In genomic region chr3:177602601-177603136, GRCh38 we compare ENCODE assay signal across 8 cellular contexts.
DNase-seq lines count a peak whose midpoint lies in the region; FAIRE-seq and TF ChIP-seq lines count a peak whose summit lies in the region.

No MANE protein-coding gene starts in this region.

- DNase-seq in NCI-H1105 treated with DMSO at 0.1 percent for 48 hours (lab: John Stamatoyannopoulos, UW) (peak; percentile 35), NCI-H1105 (lab: John Stamatoyannopoulos, UW) (no peak), NCI-H2029 (lab: John Stamatoyannopoulos, UW) (peak; percentile 48), cerebellar cortex (ENCODE audit: low spot score) (peak; percentile 31), small intestine (peak; percentile 26), EL (no peak), lower leg skin (ENCODE audit: low spot score in 2 of 2) (no peak)
- no peak for DNase-seq in activated CD4-positive, CD25-positive, alpha-beta regulatory T cell treated with anti-CD3 and anti-CD28 coated beads, Interleukin-2, amount 50 U/mL, for 72 hours

- no peak for FAIRE-seq in small intestine (lab: Jason Lieb, UNC)

- no peaks in the 10 kb centered on the region for H3K9me3 ChIP-seq in small intestine (ENCODE audit: control insufficient read depth, low read depth)

- no peaks in the 10 kb centered on the region for H3K36me3 ChIP-seq in small intestine (ENCODE audit: control insufficient read depth in 2 of 2, insufficient read depth in 2 of 2, low read length in 2 of 2)

- WGBS in small intestine, 3 donors, result 46 to 67% (median 56%) methylated on average over 2 of the region's 2 CpGs
- WGBS in lower leg skin, 2 donors, result 36 to 40% methylated on average over 2 of the region's 2 CpGs

- peaks cover 3 to 23% of the 10 kb centered on the region in 2 donors for H3K4me1 ChIP-seq in small intestine (ENCODE audit: control insufficient read depth in 2 of 2, insufficient read depth in 1 of 2, low read depth in 1 of 2, low read length in 1 of 2)

- peak overlapping the region; percentile 20 to 34 for H3K27ac ChIP-seq in small intestine (ENCODE audit: low read depth in 1 of 2, low read length in 1 of 2)

- no peaks in the 10 kb centered on the region for H3K27me3 ChIP-seq in small intestine (ENCODE audit: control insufficient read depth in 2 of 2, insufficient read depth in 2 of 2, low read length in 2 of 2)

- intact Hi-C loops in lower leg skin (cut with DNase I; ENCODE audit: low total_unique reads), result no loop called here

- no peak overlapping the region for H3K4me3 ChIP-seq in small intestine (ENCODE audit: low read depth in 1 of 2, low read length in 2 of 2)
- no peak overlapping the region for H3K4me3 ChIP-seq in lower leg skin (ENCODE audit: low read depth, poor library complexity, severe bottlenecking)

- TF ChIP-seq POLR2A in lower leg skin (IDR thresholded peaks at IDR 0.05), result no peak

- no peak for TF ChIP-seq CTCF in lower leg skin (IDR thresholded peaks at IDR 0.05)

Comparison
In these comparisons a context has a peak if more than half of its experiments do, and no peak if none do; other contexts are left out.
1. DNase-seq: peak in NCI-H1105 treated with DMSO at 0.1 percent for 48 hours (single experiment), NCI-H2029 (single experiment), cerebellar cortex (single experiment) and small intestine (single experiment); none in NCI-H1105 (single experiment), EL (single experiment), activated CD4-positive, CD25-positive, alpha-beta regulatory T cell treated with anti-CD3 and anti-CD28 coated beads, Interleukin-2, amount 50 U/mL, for 72 hours (single experiment) and lower leg skin (0 of 2).